In the genomic region with DNA sequence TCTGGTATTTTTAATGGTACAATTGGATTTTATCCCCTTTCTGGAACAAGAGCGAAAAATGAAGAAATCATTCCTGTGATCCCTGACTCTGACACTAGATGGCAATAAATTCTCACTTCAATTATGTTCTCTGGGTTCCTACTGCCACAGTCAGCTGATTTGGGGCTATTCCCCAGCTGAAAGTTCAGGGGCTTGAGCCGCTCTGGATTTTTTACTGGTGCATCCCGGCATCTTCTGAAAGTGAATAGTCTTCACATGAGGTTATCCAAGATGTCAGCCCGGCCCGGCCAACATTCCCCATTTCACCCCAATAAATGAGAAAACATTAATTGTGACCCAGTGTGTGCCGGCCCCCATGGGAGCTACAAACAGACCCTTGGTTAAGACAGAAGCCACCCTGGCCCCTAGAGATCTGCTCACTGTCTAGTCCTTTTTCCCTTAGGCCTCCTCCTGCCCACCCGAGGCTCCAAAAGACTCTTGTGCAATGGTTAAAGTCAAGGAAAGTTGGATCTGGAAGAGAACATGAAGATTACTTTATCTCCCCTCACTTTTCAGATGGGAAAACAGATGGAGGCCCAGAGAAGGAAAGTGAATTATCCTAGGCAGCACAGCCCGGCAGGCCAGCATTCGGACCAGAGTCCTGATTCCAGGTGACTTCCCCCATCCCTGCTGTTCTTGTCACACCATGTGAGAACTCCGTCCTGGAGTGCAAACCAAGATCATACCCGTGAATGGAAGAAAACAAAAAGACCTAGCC, we compare ENCODE assay signal across 8 cellular contexts. TPM values are rescaled to one million over a fixed set of nuclear protein-coding genes. Genes with fewer than 3 reads are reported as not detected.
DNase-seq lines count a peak whose midpoint lies in the region; ATAC-seq, FAIRE-seq and TF ChIP-seq lines count a peak whose summit lies in the region.

No MANE protein-coding gene starts in this region.

- H3K27ac ChIP-seq in thoracic aorta, result no peak overlapping the region

- no peak overlapping the region for H3K4me3 Mint-ChIP-seq in activated CD4-positive, alpha-beta T cell treated with anti-CD3 and anti-CD28 coated beads for 36 hours

- TF ChIP-seq EP300 in Ishikawa (IDR thresholded peaks at IDR 0.05; ENCODE audit: borderline replicate concordance), result no peak

- H3K27me3 ChIP-seq in bronchial epithelial cell (ENCODE audit: control insufficient read depth, insufficient read depth, low read length), result no peaks in the 10 kb centered on the region
- no peaks in the 10 kb centered on the region for H3K27me3 ChIP-seq in kidney epithelial cell (ENCODE audit: control insufficient read depth, insufficient read depth, low read length)
- H3K27me3 ChIP-seq in thoracic aorta (replicated peaks; ENCODE audit: insufficient read depth), result no peaks in the 10 kb centered on the region

- H3K9me3 Mint-ChIP-seq in activated CD4-positive, alpha-beta T cell treated with anti-CD3 and anti-CD28 coated beads for 36 hours (ENCODE audit: low read depth), result no peaks in the 10 kb centered on the region

- H3K4me1 Mint-ChIP-seq in activated CD4-positive, alpha-beta T cell treated with anti-CD3 and anti-CD28 coated beads for 36 hours, result peaks cover 12% of the 10 kb centered on the region

- POLR2A ChIA-PET in activated CD4-positive, alpha-beta T cell treated with anti-CD3 and anti-CD28 coated beads for 36 hours (lab: Charles Lee), result no interaction called here

- TF ChIP-seq CTCF in bronchial epithelial cell (IDR thresholded peaks at IDR 0.05; ENCODE audit: insufficient read depth, low read length, severe bottlenecking), result peak; percentile 55
- TF ChIP-seq CTCF in kidney epithelial cell (IDR thresholded peaks at IDR 0.05; ENCODE audit: insufficient read depth, low read length, poor library complexity, severe bottlenecking), result peak; percentile 52
- peak; percentile 74 for TF ChIP-seq CTCF in thoracic aorta (IDR thresholded peaks at IDR 0.05)

- peak; percentile 40 for ATAC-seq in activated CD4-positive, alpha-beta T cell treated with anti-CD3 and anti-CD28 coated beads for 36 hours
- ATAC-seq in thoracic aorta (ENCODE audit: insufficient number of reproducible peaks, low FRiP score, low read depth), result no peak
- ATAC-seq in GM18498 (IDR thresholded peaks at IDR 0.05; ENCODE audit: unreplicated experiment), result no peak

- H3K4me1 ChIP-seq in thoracic aorta (ENCODE audit: control insufficient read depth in 1 of 2, low read depth in 2 of 2), result peaks cover 0 to 12% of the 10 kb centered on the region in 2 donors

- no peaks in the 10 kb centered on the region for H3K27me3 Mint-ChIP-seq in activated CD4-positive, alpha-beta T cell treated with anti-CD3 and anti-CD28 coated beads for 36 hours

- TF ChIP-seq RAD21 in Ishikawa (IDR thresholded peaks at IDR 0.05; ENCODE audit: low read depth), result peak; percentile 84

- DNase-seq in activated CD4-positive, alpha-beta T cell treated with anti-CD3 and anti-CD28 coated beads for 36 hours, result peak; percentile 29
- DNase-seq in activated CD4-positive, alpha-beta T cell treated with anti-CD3 and anti-CD28 coated beads for 1 hour, result no peak
- DNase-seq in OCI-M1 (lab: John Stamatoyannopoulos, UW) (peak; percentile 71), bronchial epithelial cell (ENCODE audit: low read depth) (peak; percentile 76), kidney epithelial cell (ENCODE audit: low read depth) (no peak), thoracic aorta (ENCODE audit: low spot score) (no peak)

- intact Hi-C loops in activated CD4-positive, alpha-beta T cell treated with anti-CD3 and anti-CD28 coated beads for 36 hours (cut with DNase I, micrococcal nuclease), result loop anchor here (1.0 kb wide), 2 partner anchors 55 to 693 kb away; no protein-coding TSS in a partner anchor

- H3K4me3 ChIP-seq in bronchial epithelial cell (ENCODE audit: low read depth, low read length), result no peak overlapping the region
- no peak overlapping the region for H3K4me3 ChIP-seq in kidney epithelial cell (ENCODE audit: low read depth, low read length)
- no peak overlapping the region for H3K4me3 ChIP-seq in thoracic aorta

- CTCF ChIA-PET in activated CD4-positive, alpha-beta T cell treated with anti-CD3 and anti-CD28 coated beads for 36 hours (lab: Charles Lee), result interaction anchor here (0.6 to 4.2 kb wide), 26 partner anchors 8 to 1076 kb away, joined by 3 to 85 read pairs (median 4); a partner anchor contains a TSS

- no peaks in the 10 kb centered on the region for H3K36me3 Mint-ChIP-seq in activated CD4-positive, alpha-beta T cell treated with anti-CD3 and anti-CD28 coated beads for 36 hours (ENCODE audit: low read depth)

- H3K36me3 ChIP-seq in bronchial epithelial cell (ENCODE audit: control insufficient read depth, insufficient read depth, low read length) (no peaks in the 10 kb centered on the region), kidney epithelial cell (ENCODE audit: control insufficient read depth, insufficient read depth, low read length) (no peaks in the 10 kb centered on the region), thoracic aorta (no peaks in the 10 kb centered on the region)

- no peak for FAIRE-seq in bronchial epithelial cell (lab: Jason Lieb, UNC)

- H3K27ac Mint-ChIP-seq in activated CD4-positive, alpha-beta T cell treated with anti-CD3 and anti-CD28 coated beads for 36 hours, result peak overlapping the region; percentile 51

- H3K9me3 ChIP-seq in thoracic aorta, result no peaks in the 10 kb centered on the region

TF ChIP-seq in Ishikawa, 13 proteins besides CTCF, POLR2A, EP300 and RAD21:
- TF ChIP-seq, protein P1, sequence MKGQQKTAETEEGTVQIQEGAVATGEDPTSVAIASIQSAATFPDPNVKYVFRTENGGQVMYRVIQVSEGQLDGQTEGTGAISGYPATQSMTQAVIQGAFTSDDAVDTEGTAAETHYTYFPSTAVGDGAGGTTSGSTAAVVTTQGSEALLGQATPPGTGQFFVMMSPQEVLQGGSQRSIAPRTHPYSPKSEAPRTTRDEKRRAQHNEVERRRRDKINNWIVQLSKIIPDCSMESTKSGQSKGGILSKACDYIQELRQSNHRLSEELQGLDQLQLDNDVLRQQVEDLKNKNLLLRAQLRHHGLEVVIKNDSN (IDR thresholded peaks at IDR 0.05), result 0 out of 2 replicates have a peak, but pooled peaks have one; percentile 30
- no peak for TF ChIP-seq TAF1 (IDR thresholded peaks at IDR 0.05; ENCODE audit: low read depth)
- no peak for TF ChIP-seq YY1 (IDR thresholded peaks at IDR 0.05; ENCODE audit: low read depth)
- TF ChIP-seq TEAD4 (IDR thresholded peaks at IDR 0.05), result no peak
TF ChIP-seq in Ishikawa: peak in this region for 1.

RNA-seq across cellular contexts. Expression of a gene that starts 20.8 kb away (rescaled TPM):
- 10 to 100 TPM; 13.7 to 15.6 TPM for total RNA-seq in activated CD4-positive, alpha-beta T cell treated with anti-CD3 and anti-CD28 coated beads for 36 hours
- 56.6 and 89.2 TPM in 2 replicates for total RNA-seq in bronchial epithelial cell
- 112 and 115 TPM in 2 replicates for total RNA-seq in kidney epithelial cell
- 10 to 100 TPM; 81.4 to 85.1 TPM for total RNA-seq in thoracic aorta

Comparison
In these comparisons a context has a peak if more than half of its experiments do, and no peak if none do; other contexts are left out.
1. DNase-seq: peak in activated CD4-positive, alpha-beta T cell treated with anti-CD3 and anti-CD28 coated beads for 36 hours (single experiment), OCI-M1 (single experiment) and bronchial epithelial cell (single experiment); none in activated CD4-positive, alpha-beta T cell treated with anti-CD3 and anti-CD28 coated beads for 1 hour (single experiment), kidney epithelial cell (single experiment) and thoracic aorta (single experiment).
2. Peak in every context shown above with its lines, with median percentiles within 50 percentile points of each other: CTCF ChIP-seq.